9 cellular contexts compared by ENCODE assay signal in the genomic region with DNA sequence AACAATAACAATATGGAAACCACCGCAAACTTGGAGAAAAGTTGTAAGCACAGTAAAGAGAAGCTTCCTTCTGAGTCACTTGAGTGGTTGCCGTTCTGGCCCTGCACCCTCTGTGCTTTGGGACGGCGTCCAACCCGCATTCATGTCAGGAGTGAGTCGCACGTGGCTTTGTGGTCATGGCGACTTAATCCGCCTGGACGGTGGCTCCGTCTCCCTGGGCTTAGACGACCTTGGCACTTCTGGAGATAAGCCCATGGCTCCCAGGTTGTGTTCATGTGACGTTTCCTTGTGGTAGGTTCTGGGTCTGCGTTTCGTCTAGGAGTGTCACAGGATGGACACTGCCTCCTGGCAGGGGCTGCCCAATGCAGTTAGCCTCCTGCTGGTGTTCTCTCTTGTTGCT. TPM values are rescaled to one million over a fixed set of nuclear protein-coding genes. Genes with fewer than 3 reads are reported as not detected.
DNase-seq lines count a peak whose midpoint lies in the region; ATAC-seq and TF ChIP-seq lines count a peak whose summit lies in the region.
"Had no signal": no experiment of that assay in that cellular context is flagged by ENCODE, and none has a peak within 500 bp of the region (broad histone marks: within the 10 kb centered on the region; RNA-seq: fewer than 3 reads in every experiment).

No MANE protein-coding gene starts in this region.

- H2AFZ ChIP-seq in GM23248, result no peak overlapping the region

- peaks cover 15% of the 10 kb centered on the region; the same call in 1 of the 2 replicates for H3K36me3 ChIP-seq in GM23248 (ENCODE audit: low read depth)
- H3K36me3 ChIP-seq in Panc1 (ENCODE audit: control insufficient read depth, insufficient read depth, low read length), result no peaks in the 10 kb centered on the region
- no peaks in the 10 kb centered on the region for H3K36me3 ChIP-seq in transverse colon

- no peaks in the 10 kb centered on the region for H3K9me2 ChIP-seq in GM23248 (ENCODE audit: insufficient read depth)

- TF ChIP-seq CTCF in Panc1 (IDR thresholded peaks at IDR 0.05), result no peak
- no peak for TF ChIP-seq CTCF in transverse colon (IDR thresholded peaks at IDR 0.05)

- peak overlapping the region; percentile 51; the same call in 1 of the 2 replicates for H3K27ac ChIP-seq in GM23248
- H3K27ac ChIP-seq in Panc1 (ENCODE audit: low read length), result no peak overlapping the region
- peak overlapping the region in 1 of 4 donors; percentile 5 for H3K27ac ChIP-seq in transverse colon
- H3K27ac ChIP-seq: spleen had no signal

- H3K4me1 ChIP-seq in GM23248 (ENCODE audit: insufficient read depth), result peaks cover 16% of the 10 kb centered on the region
- H3K4me1 ChIP-seq in Panc1 (ENCODE audit: control insufficient read depth, insufficient read depth, low read length), result peaks cover 7% of the 10 kb centered on the region
- peaks cover 0 to 14% (median 4%) of the 10 kb centered on the region in 4 donors for H3K4me1 ChIP-seq in transverse colon

- peak overlapping the region; percentile 45 for H3K4me2 ChIP-seq in GM23248 (ENCODE audit: unreplicated experiment)

- in situ Hi-C loops in GM23248 (cut with MboI) (no loop called here), Panc1 (cut with HindIII; ENCODE audit: low pct_unique_long_range_greater_than_20kb, low sequenced_read_pairs) (no loop called here), transverse colon (cut with MboI; ENCODE audit: low pct_ligation_motif_present in 1 of 4, low pct_unique_long_range_greater_than_20kb in 1 of 4, low sequenced_read_pairs in 3 of 4) (no loop called here)

- no peaks in the 10 kb centered on the region for H3K79me2 ChIP-seq in GM23248 (ENCODE audit: insufficient read depth)

- intact Hi-C loops in Panc1 (cut with micrococcal nuclease; ENCODE audit: unreplicated experiment), result no loop called here
- intact Hi-C loops in posterior vena cava (cut with DNase I), result loop anchor here (5.0 to 10.0 kb wide), 6 partner anchors 74 to 304 kb away; a partner anchor contains a TSS
- intact Hi-C loops in transverse colon (cut with DNase I; ENCODE audit: low total_unique reads), result loop anchor here (5.0 kb wide), 2 partner anchors 77 to 182 kb away; a partner anchor contains a TSS

- H3K9me3 ChIP-seq in GM23248 (ENCODE audit: low read depth), result no peaks in the 10 kb centered on the region
- H3K9me3 ChIP-seq in Panc1 (ENCODE audit: control insufficient read depth, insufficient read depth, low read depth, low read length), result no peaks in the 10 kb centered on the region
- H3K9me3 ChIP-seq in transverse colon, result no peaks in the 10 kb centered on the region

- no TSS peak for BruUV-seq in Panc1 (replicated peaks; lab: Mats Ljungman, UMichigan)

- DNase-seq in GM23248 (peak; percentile 90), Panc1 (ENCODE audit: low read depth, low spot score) (no peak), dedifferentiated amniotic fluid mesenchymal stem cell (ENCODE audit: extremely low spot score) (peak; percentile 16), posterior vena cava (ENCODE audit: low spot score) (peak; percentile 80), transverse colon (no peak), SIG-M5 treated with dmso at 0.1 percent for 504 hours (lab: John Stamatoyannopoulos, UW; ENCODE audit: unreplicated experiment) (no peak)
- DNase-seq in activated CD4-positive, alpha-beta T cell treated with anti-CD3 and anti-CD28 coated beads for 48 hours, result no peak
- DNase-seq in stimulated activated naive CD8-positive, alpha-beta T cell treated with anti-CD3 and anti-CD28 coated beads, Interleukin-15, Interleukin-2, amounts not matched to agents 100 U/mL and 50 U/mL, for 24 hours, result no peak
- DNase-seq: spleen had no signal

- H3F3A ChIP-seq in GM23248 (ENCODE audit: insufficient read depth), result peaks cover 13% of the 10 kb centered on the region; the same call in 1 of the 2 replicates

- peak overlapping the region; percentile 51; the same call in 1 of the 2 replicates for H3K9ac ChIP-seq in GM23248

- peak; percentile 48 for ATAC-seq in Panc1
- ATAC-seq in stimulated activated naive CD8-positive, alpha-beta T cell treated with anti-CD3 and anti-CD28 coated beads, Interleukin-15, Interleukin-2, amounts not matched to agents 100 U/mL and 50 U/mL, for 24 hours, result no peak

- no peaks in the 10 kb centered on the region for H4K20me1 ChIP-seq in GM23248 (ENCODE audit: insufficient read depth)

- no peak for TF ChIP-seq EP300 in transverse colon (IDR thresholded peaks at IDR 0.05; ENCODE audit: low read depth)

- no peak for TF ChIP-seq POLR2A in transverse colon (IDR thresholded peaks at IDR 0.05)

- H3K4me3 ChIP-seq in GM23248 (no peak overlapping the region), Panc1 (ENCODE audit: low read depth in 2 of 2, low read length in 2 of 2) (no peak overlapping the region), transverse colon (no peak overlapping the region)
- H3K4me3 ChIP-seq: spleen had no signal

- POLR2A ChIA-PET in Panc1 (lab: Charles Lee), result no interaction called here

- no peaks in the 10 kb centered on the region for H3K27me3 ChIP-seq in GM23248 (replicated peaks; ENCODE audit: insufficient read depth)
- no peaks in the 10 kb centered on the region for H3K27me3 ChIP-seq in Panc1 (ENCODE audit: control insufficient read depth, insufficient read depth, low read length)
- no peaks in the 10 kb centered on the region for H3K27me3 ChIP-seq in transverse colon
- H3K27me3 ChIP-seq: spleen had no signal

- CTCF ChIA-PET in Panc1 (lab: Charles Lee), result no interaction called here

- 12 to 13% methylated on average over 15 of the region's 15 CpGs for WGBS in GM23248 (ENCODE audit: low coverage in 1 of 2, low lambda C conversion rate in 2 of 2, missing lambda C conversion rate in 2 of 2), 2 experiments
- 50 to 66% methylated on average over 2 to 15 of the region's 15 CpGs for WGBS in transverse colon (ENCODE audit: low coverage in 1 of 2), 2 donors

RNA-seq across cellular contexts. Expression of a gene that starts 40.5 kb away (rescaled TPM):
- 7.1 and 10.2 TPM in 2 replicates for total RNA-seq in GM23248 (2014; rRNA removed; shearing (Covaris generic))
- 8.5 and 8.7 TPM in 2 replicates for polyA plus RNA-seq in GM23248 (2016; fragmentation: Nextera tagmentation; extraction: Ambion mirVana)
- total RNA-seq in Panc1 (2021; ENCODE audit: unreplicated experiment), result 20.6 TPM
- polyA plus RNA-seq in Panc1 (2012; ENCODE audit: insufficient read length), result 18.9 TPM
- total RNA-seq in posterior vena cava, result 10 to 100 TPM; 24.8 to 25.4 TPM
- 10 to 100 TPM; 16.8 to 25.4 (median 20.7) TPM for total RNA-seq in transverse colon

Comparison
In these comparisons a context has a peak if more than half of its experiments do, and no peak if none do; other contexts are left out.
1. DNase-seq: peak in GM23248 (single experiment), dedifferentiated amniotic fluid mesenchymal stem cell (single experiment) and posterior vena cava (single experiment); none in Panc1 (single experiment), transverse colon (single experiment), SIG-M5 treated with dmso at 0.1 percent for 504 hours (single experiment), activated CD4-positive, alpha-beta T cell treated with anti-CD3 and anti-CD28 coated beads for 48 hours (single experiment) and stimulated activated naive CD8-positive, alpha-beta T cell treated with anti-CD3 and anti-CD28 coated beads, Interleukin-15, Interleukin-2, amounts not matched to agents 100 U/mL and 50 U/mL, for 24 hours (single experiment).